Comparison of ENCODE assay signal across 11 cellular contexts in genomic region chr20:63280929-63281545, GRCh38. TPM values are rescaled to one million over a fixed set of nuclear protein-coding genes. Genes with fewer than 3 reads are reported as not detected.
DNase-seq lines count a peak whose midpoint lies in the region; ATAC-seq, FAIRE-seq and TF ChIP-seq lines count a peak whose summit lies in the region.
"Had no signal": no experiment of that assay in that cellular context is flagged by ENCODE, and none has a peak within 500 bp of the region (broad histone marks: within the 10 kb centered on the region; RNA-seq: fewer than 3 reads in every experiment).

No MANE protein-coding gene starts in this region.

- H3K36me3 ChIP-seq in GM12878 (ENCODE audit: control insufficient read depth in 2 of 2, insufficient read depth in 2 of 2, low read length in 1 of 2) (peaks cover 16 to 17% of the 10 kb centered on the region in 2 experiments), neural progenitor cell (no peaks in the 10 kb centered on the region)

- no peaks in the 10 kb centered on the region for H3K27me3 Mint-ChIP-seq in neural progenitor cell (ENCODE audit: insufficient read depth, low read depth)
- no peaks in the 10 kb centered on the region for H3K27me3 Mint-ChIP-seq in activated naive CD8-positive, alpha-beta T cell treated with anti-CD3 and anti-CD28 coated beads, Interleukin-2, amount 50 U/mL, for 24 hours
- H3K27me3 Mint-ChIP-seq: natural killer cell treated with Interleukin-12 subunit alpha and Interleukin-12 subunit beta and Interleukin-15 and Interleukin-18, amount 100 ng/mL, for 72 hours had no signal

- FAIRE-seq in GM12878 (lab: Jason Lieb, UNC) = no peak

- H3K9me3 Mint-ChIP-seq in neural progenitor cell = no peaks in the 10 kb centered on the region
- no peaks in the 10 kb centered on the region for H3K9me3 Mint-ChIP-seq in activated naive CD8-positive, alpha-beta T cell treated with anti-CD3 and anti-CD28 coated beads, Interleukin-2, amount 50 U/mL, for 24 hours
- H3K9me3 Mint-ChIP-seq: natural killer cell treated with Interleukin-12 subunit alpha and Interleukin-12 subunit beta and Interleukin-15 and Interleukin-18, amount 100 ng/mL, for 72 hours had no signal

- no peak overlapping the region for H3K9ac ChIP-seq in GM12878 (ENCODE audit: control insufficient read depth, insufficient read depth, low read length)
- no peak overlapping the region for H3K9ac ChIP-seq in neural progenitor cell

- BruUV-seq in GM12878 (replicated peaks; lab: Mats Ljungman, UMichigan) = no TSS peak

- no peaks in the 10 kb centered on the region for H3K4me1 ChIP-seq in GM12878 (ENCODE audit: control insufficient read depth, insufficient read depth, low read length)
- H3K4me1 ChIP-seq in neural progenitor cell = no peaks in the 10 kb centered on the region

- H3K4me3 ChIP-seq in GM12878 (no peak overlapping the region), neural progenitor cell (no peak overlapping the region)

- no peaks in the 10 kb centered on the region for H3K4me1 Mint-ChIP-seq in neural progenitor cell
- H3K4me1 Mint-ChIP-seq in activated naive CD8-positive, alpha-beta T cell treated with anti-CD3 and anti-CD28 coated beads, Interleukin-2, amount 50 U/mL, for 24 hours = peaks cover 2% of the 10 kb centered on the region

- 0 out of 3 replicates have a peak, but pooled peaks have one; percentile 30 for ATAC-seq in GM12878
- ATAC-seq in HG02870 (IDR thresholded peaks at IDR 0.05; ENCODE audit: unreplicated experiment) = no peak
- no peak for ATAC-seq in HG03280 (IDR thresholded peaks at IDR 0.05; ENCODE audit: unreplicated experiment)
- no peak for ATAC-seq in activated naive CD8-positive, alpha-beta T cell treated with anti-CD3 and anti-CD28 coated beads, Interleukin-2, amount 50 U/mL, for 24 hours
- ATAC-seq: natural killer cell treated with Interleukin-12 subunit alpha and Interleukin-12 subunit beta and Interleukin-15 and Interleukin-18, amount 100 ng/mL, for 72 hours had no signal

- POLR2A ChIA-PET in GM12878 (lab: Charles Lee) = no interaction called here

- SMC1A ChIA-PET in GM12878 (lab: Charles Lee; ENCODE audit: uncharacterized antibody, unreplicated experiment) = no interaction called here

- no peak overlapping the region for H3K4me3 Mint-ChIP-seq in neural progenitor cell
- no peak overlapping the region for H3K4me3 Mint-ChIP-seq in activated naive CD8-positive, alpha-beta T cell treated with anti-CD3 and anti-CD28 coated beads, Interleukin-2, amount 50 U/mL, for 24 hours
- H3K4me3 Mint-ChIP-seq: natural killer cell treated with Interleukin-12 subunit alpha and Interleukin-12 subunit beta and Interleukin-15 and Interleukin-18, amount 100 ng/mL, for 72 hours had no signal

- peak; percentile 39 for DNase-seq in ELR (ENCODE audit: low read depth)
- DNase-seq in HuH-7 (ENCODE audit: low spot score) = peak; percentile 77
- DNase-seq in GM12878 (ENCODE audit: low read depth, low spot score) = no peak
- DNase-seq in neural progenitor cell (ENCODE audit: low spot score) = peak; percentile 63
- no peak for DNase-seq in activated naive CD8-positive, alpha-beta T cell treated with anti-CD3 and anti-CD28 coated beads, Interleukin-2, amount 50 U/mL, for 24 hours
- DNase-seq: stimulated activated CD4-positive, alpha-beta T cell treated with anti-CD3 and anti-CD28 coated beads, Interleukin-2, amount 100 ng/mL, for 48 hours had no signal

- TF ChIP-seq RAD21 in GM12878 (IDR thresholded peaks at IDR 0.05; ENCODE audit: insufficient read depth, low read depth, low read length) = no peak

- TF ChIP-seq EP300 in GM12878 (IDR thresholded peaks at IDR 0.05; ENCODE audit: borderline replicate concordance in 1 of 2, control insufficient read depth in 1 of 2, low read depth in 2 of 2, low read length in 2 of 2) = no peak

- no peak overlapping the region for H2AFZ ChIP-seq in GM12878 (ENCODE audit: control insufficient read depth, low read depth, low read length)
- H2AFZ ChIP-seq in neural progenitor cell (replicated peaks) = no peak overlapping the region

- 92% methylated on average over 18 of the region's 19 CpGs for WGBS in GM12878 (ENCODE audit: insufficient coverage, insufficient replicate concordance, low lambda C conversion rate, missing lambda C conversion rate)

- CTCF ChIA-PET in GM12878 (lab: Yijun Ruan, JAX) = interaction anchor here (1.4 to 1.8 kb wide), 2 partner anchors 10 to 58 kb away, joined by 5 to 10 read pairs; no protein-coding TSS in a partner anchor

- TF ChIP-seq CTCF in GM12878 (IDR thresholded peaks at IDR 0.05 in 2 of 3, conservative IDR thresholded peaks at IDR 0.05 in 1 of 3; ENCODE audit: control insufficient read depth in 2 of 3, extremely low read depth in 1 of 3, insufficient read depth in 1 of 3, low read depth in 3 of 3, low read length in 3 of 3) = peak in 1 of 3 experiments; percentile 13; a peak in 2 of 6 replicates
- TF ChIP-seq CTCF in neural progenitor cell (IDR thresholded peaks at IDR 0.05) = peak; percentile 55

- H3K9me3 ChIP-seq in GM12878 (replicated peaks; ENCODE audit: control insufficient read depth, insufficient read depth, low read length) = no peaks in the 10 kb centered on the region
- no peaks in the 10 kb centered on the region for H3K9me3 ChIP-seq in neural progenitor cell (ENCODE audit: low read depth)

- H3K27ac Mint-ChIP-seq in neural progenitor cell = no peak overlapping the region
- no peak overlapping the region for H3K27ac Mint-ChIP-seq in activated naive CD8-positive, alpha-beta T cell treated with anti-CD3 and anti-CD28 coated beads, Interleukin-2, amount 50 U/mL, for 24 hours
- H3K27ac Mint-ChIP-seq: natural killer cell treated with Interleukin-12 subunit alpha and Interleukin-12 subunit beta and Interleukin-15 and Interleukin-18, amount 100 ng/mL, for 72 hours had no signal

- intact Hi-C loops in GM12878 (cut with micrococcal nuclease; ENCODE audit: unreplicated experiment) = no loop called here

- H4K20me1 ChIP-seq in GM12878 (ENCODE audit: control insufficient read depth, insufficient read depth) (no peaks in the 10 kb centered on the region), neural progenitor cell (ENCODE audit: low read depth) (peaks cover 5% of the 10 kb centered on the region)

- TF ChIP-seq POLR2A in GM12878 (IDR thresholded peaks at IDR 0.05; ENCODE audit: low read depth, low read length) = peak; percentile 51; the same call in 1 of the 2 replicates

- H3K27me3 ChIP-seq in GM12878 (replicated peaks in 1 of 2; ENCODE audit: control insufficient read depth in 2 of 2, insufficient read depth in 2 of 2, low read length in 1 of 2) (no peaks in the 10 kb centered on the region), neural progenitor cell (no peaks in the 10 kb centered on the region)

- H3F3A ChIP-seq in neural progenitor cell (ENCODE audit: low read depth) = no peaks in the 10 kb centered on the region

- RAD21 ChIA-PET in GM12878 (lab: Charles Lee; ENCODE audit: unreplicated experiment) = no interaction called here

- H3K36me3 Mint-ChIP-seq in neural progenitor cell = peaks cover 7% of the 10 kb centered on the region
- peaks cover 7% of the 10 kb centered on the region for H3K36me3 Mint-ChIP-seq in activated naive CD8-positive, alpha-beta T cell treated with anti-CD3 and anti-CD28 coated beads, Interleukin-2, amount 50 U/mL, for 24 hours (ENCODE audit: low read depth)
- H3K36me3 Mint-ChIP-seq: natural killer cell treated with Interleukin-12 subunit alpha and Interleukin-12 subunit beta and Interleukin-15 and Interleukin-18, amount 100 ng/mL, for 72 hours had no signal

- no peak overlapping the region for H3K27ac ChIP-seq in GM12878 (ENCODE audit: control insufficient read depth, insufficient read depth)
- no peak overlapping the region for H3K27ac ChIP-seq in neural progenitor cell

- H3K4me2 ChIP-seq in GM12878 (ENCODE audit: control insufficient read depth, insufficient read depth) = no peak overlapping the region
- H3K4me2 ChIP-seq in neural progenitor cell = no peak overlapping the region

- H3K79me2 ChIP-seq in GM12878 (ENCODE audit: control insufficient read depth, insufficient read depth, low read length) = no peaks in the 10 kb centered on the region
- peaks cover 4% of the 10 kb centered on the region for H3K79me2 ChIP-seq in neural progenitor cell (ENCODE audit: low read depth)

- in situ Hi-C loops in GM12878 (cut with MboI) = no loop called here

RNA-seq across cellular contexts. Expression of gene ARFGAP1, which starts 8.4 kb away (rescaled TPM):
- total RNA-seq in GM12878 (2013; cell fraction: nucleolus; rRNA removed) = 164 and 192 TPM in 2 replicates
- 32.1 and 40.5 TPM in 2 replicates for total RNA-seq in GM12878 (2014; rRNA removed)
- 15.6 and 16.9 TPM in 2 replicates for total RNA-seq in GM12878 (2014; rRNA removed; fragmentation: Illumina TruSeq; extraction: Trizol)
- total RNA-seq in GM12878 (2021) = 67.4 and 79.9 TPM in 2 replicates
- polyA plus RNA-seq in GM12878 (2011; ENCODE audit: low read depth) = 31.0 TPM
- polyA plus RNA-seq in GM12878 (2011; rRNA removed) = 19.2 and 26.1 TPM in 2 replicates
- 37.0 and 50.6 TPM in 2 replicates for polyA plus RNA-seq in GM12878 (2011; cell fraction: cytosol; rRNA removed)
- 540 and 583 TPM in 2 replicates for polyA plus RNA-seq in GM12878 (2011; cell fraction: nucleus; rRNA removed)
- polyA plus RNA-seq in GM12878 (2012) = 72.1 and 81.0 TPM in 2 replicates
- 6.8 and 15.9 TPM in 2 replicates for polyA plus RNA-seq in GM12878 (2014; fragmentation: Illumina TruSeq; extraction: Trizol)
- 1 to 10 TPM in 1 of 2 experiments, under 1 TPM in 1; 0.45 to 1.5 TPM for polyA plus RNA-seq in GM12878 (2014; fragmentation: Nextera tagmentation; extraction: Ambion mirVana)
- 56.4 and 58.9 TPM in 2 replicates for polyA plus RNA-seq in GM12878 (2014; rRNA removed)
- polyA plus RNA-seq in GM12878 (2016; fragmentation: Nextera tagmentation; extraction: Ambion mirVana) = 10 to 100 TPM; 35.6 to 36.6 TPM
- 26.0 and 32.3 TPM in 2 replicates for polyA minus RNA-seq in GM12878 (2011; rRNA and poly(A)+ RNA removed)
- 13.7 and 14.7 TPM in 2 replicates for polyA minus RNA-seq in GM12878 (2011; cell fraction: cytosol; rRNA and poly(A)+ RNA removed)
- polyA minus RNA-seq in GM12878 (2011; cell fraction: nucleus; rRNA and poly(A)+ RNA removed) = 64.4 and 75.1 TPM in 2 replicates
- 43.7 and 103 TPM in 2 replicates for total RNA-seq in neural progenitor cell (ENCODE audit: low replicate concordance)

RNA-seq across cellular contexts. Expression of gene COL20A1, which starts 11.9 kb away (rescaled TPM):
- not detected in 2 replicates for total RNA-seq in GM12878 (2013; cell fraction: nucleolus; rRNA removed)
- total RNA-seq in GM12878 (2014; rRNA removed) (not detected in 2 replicates), GM12878 (2014; rRNA removed; fragmentation: Illumina TruSeq; extraction: Trizol) (not detected in 2 replicates), GM12878 (2021) (not detected in 2 replicates), neural progenitor cell (ENCODE audit: low replicate concordance) (0.28 and 0.37 TPM in 2 replicates)
- not detected for polyA plus RNA-seq in GM12878 (2011; ENCODE audit: low read depth)
- polyA plus RNA-seq in GM12878 (2011; rRNA removed) (not detected in 2 replicates), GM12878 (2014; fragmentation: Illumina TruSeq; extraction: Trizol) (not detected in 2 replicates), GM12878 (2014; fragmentation: Nextera tagmentation; extraction: Ambion mirVana) (not detected), GM12878 (2014; rRNA removed) (not detected in 2 replicates), GM12878 (2016; fragmentation: Nextera tagmentation; extraction: Ambion mirVana) (not detected)
- polyA plus RNA-seq in GM12878 (2011; cell fraction: cytosol; rRNA removed) = not detected in 2 replicates
- 0.10 and 0.18 TPM in 2 replicates for polyA plus RNA-seq in GM12878 (2011; cell fraction: nucleus; rRNA removed)
- polyA plus RNA-seq in GM12878 (2012) = not detected in 2 replicates
- polyA minus RNA-seq in GM12878 (2011; rRNA and poly(A)+ RNA removed) = not detected in 2 replicates
- polyA minus RNA-seq in GM12878 (2011; cell fraction: cytosol; rRNA and poly(A)+ RNA removed) = not detected in 2 replicates
- polyA minus RNA-seq in GM12878 (2011; cell fraction: nucleus; rRNA and poly(A)+ RNA removed) = not detected in 2 replicates
- total RNA-seq: natural killer cell treated with Interleukin-12 subunit alpha and Interleukin-12 subunit beta and Interleukin-15 and Interleukin-18, amount 100 ng/mL, for 72 hours had no signal

RNA-seq across cellular contexts. Expression of gene NKAIN4, which starts 26.8 kb away (rescaled TPM):
- not detected in 2 replicates for total RNA-seq in GM12878 (2013; cell fraction: nucleolus; rRNA removed)
- not detected in 2 replicates for total RNA-seq in GM12878 (2014; rRNA removed)
- not detected in 2 replicates for total RNA-seq in GM12878 (2014; rRNA removed; fragmentation: Illumina TruSeq; extraction: Trizol)
- total RNA-seq in GM12878 (2021) = not detected in 2 replicates
- not detected for polyA plus RNA-seq in GM12878 (2011; ENCODE audit: low read depth)
- polyA plus RNA-seq in GM12878 (2011; rRNA removed) = not detected in 2 replicates
- not detected in 2 replicates for polyA plus RNA-seq in GM12878 (2011; cell fraction: cytosol; rRNA removed)
- polyA plus RNA-seq in GM12878 (2011; cell fraction: nucleus; rRNA removed) = not detected in 2 replicates
- polyA plus RNA-seq in GM12878 (2012) = not detected in 2 replicates
- not detected in 2 replicates for polyA plus RNA-seq in GM12878 (2014; fragmentation: Illumina TruSeq; extraction: Trizol)
- not detected for polyA plus RNA-seq in GM12878 (2014; fragmentation: Nextera tagmentation; extraction: Ambion mirVana)
- polyA plus RNA-seq in GM12878 (2014; rRNA removed) = not detected in 2 replicates
- under 1 TPM in 1 of 2 experiments, not detected in 1; 0.11 TPM for polyA plus RNA-seq in GM12878 (2016; fragmentation: Nextera tagmentation; extraction: Ambion mirVana)
- not detected in 2 replicates for polyA minus RNA-seq in GM12878 (2011; rRNA and poly(A)+ RNA removed)
- not detected in 2 replicates for polyA minus RNA-seq in GM12878 (2011; cell fraction: cytosol; rRNA and poly(A)+ RNA removed)
- not detected in 2 replicates for polyA minus RNA-seq in GM12878 (2011; cell fraction: nucleus; rRNA and poly(A)+ RNA removed)
- 9.7 and 28.4 TPM in 2 replicates for total RNA-seq in neural progenitor cell (ENCODE audit: low replicate concordance)
- total RNA-seq: natural killer cell treated with Interleukin-12 subunit alpha and Interleukin-12 subunit beta and Interleukin-15 and Interleukin-18, amount 100 ng/mL, for 72 hours; T-helper 1 cell treated with Interleukin-12 subunit alpha and Interleukin-12 subunit beta and Interleukin-4 antibody, amounts not matched to agents 30 ng/mL and 1 ng/mL, for 36 hours had no signal

RNA-seq across cellular contexts. Expression of gene BIRC7, which starts 45.3 kb away (rescaled TPM):
- 27.4 and 27.6 TPM in 2 replicates for total RNA-seq in GM12878 (2013; cell fraction: nucleolus; rRNA removed)
- total RNA-seq in GM12878 (2014; rRNA removed) (0.11 TPM in 1 of 2 replicates, not detected in the other), GM12878 (2014; rRNA removed; fragmentation: Illumina TruSeq; extraction: Trizol) (not detected in 2 replicates), GM12878 (2021) (not detected in 2 replicates), neural progenitor cell (ENCODE audit: low replicate concordance) (not detected in 2 replicates)
- polyA plus RNA-seq in GM12878 (2011; ENCODE audit: low read depth) = 0.29 TPM
- polyA plus RNA-seq in GM12878 (2011; rRNA removed) (0.26 and 0.31 TPM in 2 replicates), GM12878 (2014; fragmentation: Illumina TruSeq; extraction: Trizol) (not detected in 2 replicates), GM12878 (2014; fragmentation: Nextera tagmentation; extraction: Ambion mirVana) (not detected), GM12878 (2014; rRNA removed) (0.08 TPM in 1 of 2 replicates, not detected in the other), GM12878 (2016; fragmentation: Nextera tagmentation; extraction: Ambion mirVana) (not detected)
- 0.99 and 1.1 TPM in 2 replicates for polyA plus RNA-seq in GM12878 (2011; cell fraction: cytosol; rRNA removed)
- 4.9 and 10.3 TPM in 2 replicates for polyA plus RNA-seq in GM12878 (2011; cell fraction: nucleus; rRNA removed)
- polyA plus RNA-seq in GM12878 (2012) = 1.2 and 4.0 TPM in 2 replicates
- polyA minus RNA-seq in GM12878 (2011; rRNA and poly(A)+ RNA removed) = 0.66 and 1.3 TPM in 2 replicates
- polyA minus RNA-seq in GM12878 (2011; cell fraction: cytosol; rRNA and poly(A)+ RNA removed) = not detected in 2 replicates
- 1.7 and 2.4 TPM in 2 replicates for polyA minus RNA-seq in GM12878 (2011; cell fraction: nucleus; rRNA and poly(A)+ RNA removed)
- total RNA-seq: natural killer cell treated with Interleukin-12 subunit alpha and Interleukin-12 subunit beta and Interleukin-15 and Interleukin-18, amount 100 ng/mL, for 72 hours; T-helper 1 cell treated with Interleukin-12 subunit alpha and Interleukin-12 subunit beta and Interleukin-4 antibody, amounts not matched to agents 30 ng/mL and 1 ng/mL, for 36 hours; temporal lobe had no signal

Comparison
In these comparisons a context has a peak if more than half of its experiments do, and no peak if none do; other contexts are left out.
1. DNase-seq: peak in ELR (single experiment), HuH-7 (single experiment) and neural progenitor cell (single experiment); none in GM12878 (single experiment) and activated naive CD8-positive, alpha-beta T cell treated with anti-CD3 and anti-CD28 coated beads, Interleukin-2, amount 50 U/mL, for 24 hours (single experiment).
2. RNA of gene NKAIN4, which starts 26.8 kb away (total RNA-seq): 9.7 to 28.4 TPM in neural progenitor cell; not detected in GM12878; every median in the first group is over 10 times any median in the second.